13 cellular contexts compared by ENCODE assay signal in genomic region chr5:109743041-109743531, GRCh38. TPM values are rescaled to one million over a fixed set of nuclear protein-coding genes. Genes with fewer than 3 reads are reported as not detected.
A peak's percentile ranks its signal among the peaks of the same experiment; 100 is the strongest.
DNase-seq lines count a peak whose midpoint lies in the region; ATAC-seq and TF ChIP-seq lines count a peak whose summit lies in the region.
"Had no signal": no experiment of that assay in that cellular context is flagged by ENCODE, and none has a peak within 500 bp of the region (broad histone marks: within the 10 kb centered on the region; RNA-seq: fewer than 3 reads in every experiment).

No MANE protein-coding gene starts in this region.

- H4K20me1 ChIP-seq in GM23248 (ENCODE audit: insufficient read depth) (no peaks in the 10 kb centered on the region), PC-3 (ENCODE audit: low read length) (no peaks in the 10 kb centered on the region), Karpas-422 (ENCODE audit: insufficient read depth, low read depth, low read length) (no peaks in the 10 kb centered on the region)

- BruUV-seq in PC-3 (replicated peaks; lab: Mats Ljungman, UMichigan) = no TSS peak

- H3K4me3 ChIP-seq in GM23248 (no peak overlapping the region), PC-3 (ENCODE audit: low read length) (no peak overlapping the region), Karpas-422 (ENCODE audit: low read length) (no peak overlapping the region)
- H3K4me3 ChIP-seq: skin epidermis had no signal

- peak overlapping the region; percentile 70 for H3K27ac ChIP-seq in GM23248
- peak overlapping the region; percentile 45 for H3K27ac ChIP-seq in PC-3 (ENCODE audit: low read length)
- no peak overlapping the region for H3K27ac ChIP-seq in Karpas-422 (ENCODE audit: low read length)

- in situ Hi-C loops in GM23248 (cut with MboI) = no loop called here

- H2AFZ ChIP-seq in GM23248 (peak overlapping the region; percentile 8), PC-3 (ENCODE audit: low read length) (no peak overlapping the region), Karpas-422 (ENCODE audit: low read length) (no peak overlapping the region)

- H3K4me1 Mint-ChIP-seq in naive thymus-derived CD8-positive, alpha-beta T cell = peaks cover 38 to 79% (median 69%) of the 10 kb centered on the region in 4 donors

- H3K36me3 ChIP-seq in GM23248 (ENCODE audit: low read depth) (no peaks in the 10 kb centered on the region), PC-3 (ENCODE audit: low read depth, low read length) (no peaks in the 10 kb centered on the region), Karpas-422 (ENCODE audit: insufficient read depth, low read length) (no peaks in the 10 kb centered on the region)

- peaks cover 38% of the 10 kb centered on the region for H3F3A ChIP-seq in GM23248 (ENCODE audit: insufficient read depth)
- H3F3A ChIP-seq in PC-3 (ENCODE audit: low read length, unreplicated experiment) = no peaks in the 10 kb centered on the region

- POLR2A ChIA-PET in PC-3 (lab: Charles Lee; ENCODE audit: unreplicated experiment) = no interaction called here
- POLR2A ChIA-PET in naive thymus-derived CD8-positive, alpha-beta T cell (lab: Charles Lee) = no interaction called here

- H3K9me3 ChIP-seq in GM23248 (ENCODE audit: low read depth) = no peaks in the 10 kb centered on the region
- no peaks in the 10 kb centered on the region for H3K9me3 ChIP-seq in PC-3 (ENCODE audit: low read length)
- no peaks in the 10 kb centered on the region for H3K9me3 ChIP-seq in Karpas-422 (ENCODE audit: low read length)

- ATAC-seq in PC-3 = no peak
- ATAC-seq in sciatic nerve = peak; percentile 66
- ATAC-seq in naive thymus-derived CD8-positive, alpha-beta T cell = no peak
- ATAC-seq in GM21528 (IDR thresholded peaks at IDR 0.05; ENCODE audit: low FRiP score, unreplicated experiment) = no peak
- ATAC-seq: activated CD8-positive, alpha-beta memory T cell treated with anti-CD3 and anti-CD28 coated beads, Interleukin-2, amount 10 ng/mL, durations not matched to agents 7 days and 5 days; left colon had no signal

- no peaks in the 10 kb centered on the region for H3K27me3 ChIP-seq in GM23248 (replicated peaks; ENCODE audit: insufficient read depth)
- no peaks in the 10 kb centered on the region for H3K27me3 ChIP-seq in PC-3 (ENCODE audit: low read length)
- H3K27me3 ChIP-seq in Karpas-422 (ENCODE audit: low read length) = no peaks in the 10 kb centered on the region

- TF ChIP-seq POLR2A in erythroblast (IDR thresholded peaks at IDR 0.05; ENCODE audit: low read length) = no peak

- peak overlapping the region in 4 of 10 donors; percentile 6 to 79 (median 61) for H3K27ac Mint-ChIP-seq in naive thymus-derived CD8-positive, alpha-beta T cell
- H3K27ac Mint-ChIP-seq: activated CD8-positive, alpha-beta memory T cell treated with anti-CD3 and anti-CD28 coated beads, Interleukin-2, amount 10 ng/mL, durations not matched to agents 7 days and 5 days had no signal

- H3K4me2 ChIP-seq in GM23248 (ENCODE audit: unreplicated experiment) = peak overlapping the region; percentile 78
- peak overlapping the region; percentile 47 for H3K4me2 ChIP-seq in PC-3 (ENCODE audit: low read length)
- H3K4me2 ChIP-seq in Karpas-422 (ENCODE audit: low read depth, low read length, poor library complexity, severe bottlenecking) = no peak overlapping the region

- TF ChIP-seq CTCF in PC-3 (conservative IDR thresholded peaks at IDR 0.05; ENCODE audit: low read depth, low read length) = no peak

- H3K79me2 ChIP-seq in GM23248 (ENCODE audit: insufficient read depth) (peaks cover 70% of the 10 kb centered on the region), PC-3 (ENCODE audit: low read length) (no peaks in the 10 kb centered on the region; the same call in 1 of the 2 replicates), Karpas-422 (ENCODE audit: low read length) (no peaks in the 10 kb centered on the region)

- H3K27me3 Mint-ChIP-seq in naive thymus-derived CD8-positive, alpha-beta T cell = no peaks in the 10 kb centered on the region
- H3K27me3 Mint-ChIP-seq: activated CD8-positive, alpha-beta memory T cell treated with anti-CD3 and anti-CD28 coated beads, Interleukin-2, amount 10 ng/mL, durations not matched to agents 7 days and 5 days had no signal

- H3K9ac ChIP-seq in GM23248 (0 out of 2 replicates have a peak overlapping the region, but pooled peaks have one; percentile 16), PC-3 (ENCODE audit: low read length) (no peak overlapping the region), Karpas-422 (ENCODE audit: low read length) (no peak overlapping the region)

- H3K4me1 ChIP-seq in GM23248 (ENCODE audit: insufficient read depth) = peaks cover 53% of the 10 kb centered on the region
- H3K4me1 ChIP-seq in PC-3 (ENCODE audit: insufficient read depth, low read length) = peaks cover 41% of the 10 kb centered on the region
- H3K4me1 ChIP-seq in Karpas-422 (ENCODE audit: low read length) = no peaks in the 10 kb centered on the region

- intact Hi-C loops in PC-3 (cut with micrococcal nuclease) (no loop called here), sciatic nerve (cut with DNase I) (no loop called here)

- H3K9me2 ChIP-seq in GM23248 (ENCODE audit: insufficient read depth) (no peaks in the 10 kb centered on the region), PC-3 (replicated peaks; ENCODE audit: low read length) (no peaks in the 10 kb centered on the region), Karpas-422 (replicated peaks; ENCODE audit: insufficient read depth, low read length) (no peaks in the 10 kb centered on the region)

- 86 to 89% methylated on average over 5 of the region's 5 CpGs for WGBS in GM23248 (ENCODE audit: low coverage in 1 of 2, low lambda C conversion rate in 2 of 2, missing lambda C conversion rate in 2 of 2), 2 experiments

- H3K36me3 Mint-ChIP-seq in naive thymus-derived CD8-positive, alpha-beta T cell = peaks cover 6 to 67% (median 25%) of the 10 kb centered on the region in 3 donors

- DNase-seq in GM23248 = no peak
- no peak for DNase-seq in PC-3
- peak; percentile 35 to 81 for DNase-seq in erythroblast (lab: John Stamatoyannopoulos, UW)
- DNase-seq in sciatic nerve (ENCODE audit: low spot score) = no peak
- no peak for DNase-seq in Karpas-422
- DNase-seq in DMS79 treated with DMSO at 0.1 percent for 48 hours (lab: John Stamatoyannopoulos, UW) = no peak
- DNase-seq in naive thymus-derived CD8-positive, alpha-beta T cell = no peak
- DNase-seq: activated CD8-positive, alpha-beta memory T cell treated with anti-CD3 and anti-CD28 coated beads, Interleukin-2, amount 10 ng/mL, durations not matched to agents 7 days and 5 days; DMS 273 treated with DMSO at 0.1 percent for 48 hours; left colon; NCI-H524 had no signal

- peak overlapping the region in 1 of 10 donors; percentile 9 for H3K4me3 Mint-ChIP-seq in naive thymus-derived CD8-positive, alpha-beta T cell
- H3K4me3 Mint-ChIP-seq: activated CD8-positive, alpha-beta memory T cell treated with anti-CD3 and anti-CD28 coated beads, Interleukin-2, amount 10 ng/mL, durations not matched to agents 7 days and 5 days had no signal

- peaks cover 0 to 9% (median 0%) of the 10 kb centered on the region in 9 donors for H3K9me3 Mint-ChIP-seq in naive thymus-derived CD8-positive, alpha-beta T cell

- CTCF ChIA-PET in PC-3 (lab: Charles Lee) = no interaction called here

RNA-seq across cellular contexts. Expression of gene MAN2A1, which starts 53.4 kb away (rescaled TPM):
- 54.6 and 59.3 TPM in 2 replicates for total RNA-seq in GM23248 (2014; rRNA removed; shearing (Covaris generic))
- polyA plus RNA-seq in GM23248 (2016; fragmentation: Nextera tagmentation; extraction: Ambion mirVana) = 18.1 and 20.8 TPM in 2 replicates
- 20.8 and 21.8 TPM in 2 replicates for total RNA-seq in PC-3 (2014; rRNA removed)
- 45.2 TPM for total RNA-seq in sciatic nerve
- 4.8 and 20.3 TPM in 2 replicates for total RNA-seq in Karpas-422 (2014; rRNA removed; shearing (Covaris generic); ENCODE audit: low replicate concordance)
- 10 to 100 TPM; 80.3 to 83.9 TPM for total RNA-seq in naive thymus-derived CD8-positive, alpha-beta T cell
- polyA plus RNA-seq in naive thymus-derived CD8-positive, alpha-beta T cell = 10 to 100 TPM; 17.5 to 20.7 (median 20.2) TPM

Comparison
In these comparisons a context has a peak if more than half of its experiments do, and no peak if none do; other contexts are left out.
1. DNase-seq: peak in erythroblast (2 of 2); none in GM23248 (single experiment), PC-3 (single experiment), sciatic nerve (single experiment), Karpas-422 (single experiment), DMS79 treated with DMSO at 0.1 percent for 48 hours (single experiment) and naive thymus-derived CD8-positive, alpha-beta T cell (0 of 10).